ENCODE assay signal across 9 cellular contexts in genomic region chr10:78953124-78954008, GRCh38.
DNase-seq lines count a peak whose midpoint lies in the region; ATAC-seq and TF ChIP-seq lines count a peak whose summit lies in the region.
"Had no signal": no experiment of that assay in that cellular context is flagged by ENCODE, and none has a peak within 500 bp of the region (broad histone marks: within the 10 kb centered on the region; RNA-seq: fewer than 3 reads in every experiment).

No MANE protein-coding gene starts in this region.

- peak; percentile 69 for ATAC-seq in GM18909 (IDR thresholded peaks at IDR 0.05; ENCODE audit: poor library complexity, unreplicated experiment)
- peak; percentile 68 for ATAC-seq in HG03571 (IDR thresholded peaks at IDR 0.05; ENCODE audit: unreplicated experiment)
- peak; percentile 64 for ATAC-seq in sciatic nerve
- no peak for ATAC-seq in HG03520 (IDR thresholded peaks at IDR 0.05; ENCODE audit: unreplicated experiment)
- no peak for ATAC-seq in GM21717 (IDR thresholded peaks at IDR 0.05; ENCODE audit: unreplicated experiment)
- ATAC-seq in activated CD4-positive, CD25-positive, alpha-beta regulatory T cell treated with anti-CD3 and anti-CD28 coated beads, Interleukin-2, amount 50 U/mL, for 24 hours: no peak

- DNase-seq in esophagus squamous epithelium (lab: John Stamatoyannopoulos, UW) (no peak), sciatic nerve (ENCODE audit: low spot score) (no peak)
- DNase-seq in activated CD4-positive, alpha-beta T cell treated with anti-CD3 and anti-CD28 coated beads for 1 hour: no peak
- DNase-seq: NCI-H526 treated with DMSO at 0.1 percent for 48 hours had no signal

- TF ChIP-seq CTCF in esophagus squamous epithelium (IDR thresholded peaks at IDR 0.05): no peak

- intact Hi-C loops in esophagus squamous epithelium (cut with DNase I) (no loop called here), sciatic nerve (cut with DNase I) (no loop called here)

- WGBS in esophagus squamous epithelium, 2 donors: 69 to 73% methylated on average over 2 to 3 of the region's 13 CpGs

- H3K4me3 ChIP-seq in esophagus squamous epithelium: no peak overlapping the region

- TF ChIP-seq POLR2A in esophagus squamous epithelium (IDR thresholded peaks at IDR 0.05): no peak

- no peaks in the 10 kb centered on the region for H3K27me3 ChIP-seq in esophagus squamous epithelium

- H3K4me1 ChIP-seq in esophagus squamous epithelium: peaks cover 15 to 60% (median 22%) of the 10 kb centered on the region in 3 donors

- no peaks in the 10 kb centered on the region for H3K36me3 ChIP-seq in esophagus squamous epithelium

- no peaks in the 10 kb centered on the region for H3K9me3 ChIP-seq in esophagus squamous epithelium

- peak overlapping the region in 3 of 4 donors; percentile 78 to 89 (median 80) for H3K27ac ChIP-seq in esophagus squamous epithelium

Comparison
In these comparisons a context has a peak if more than half of its experiments do, and no peak if none do; other contexts are left out.
1. ATAC-seq: peak in GM18909 (single experiment), HG03571 (single experiment) and sciatic nerve (single experiment); none in HG03520 (single experiment), GM21717 (single experiment) and activated CD4-positive, CD25-positive, alpha-beta regulatory T cell treated with anti-CD3 and anti-CD28 coated beads, Interleukin-2, amount 50 U/mL, for 24 hours (0 of 2).